24 cellular contexts compared by ENCODE assay signal in the genomic region with DNA sequence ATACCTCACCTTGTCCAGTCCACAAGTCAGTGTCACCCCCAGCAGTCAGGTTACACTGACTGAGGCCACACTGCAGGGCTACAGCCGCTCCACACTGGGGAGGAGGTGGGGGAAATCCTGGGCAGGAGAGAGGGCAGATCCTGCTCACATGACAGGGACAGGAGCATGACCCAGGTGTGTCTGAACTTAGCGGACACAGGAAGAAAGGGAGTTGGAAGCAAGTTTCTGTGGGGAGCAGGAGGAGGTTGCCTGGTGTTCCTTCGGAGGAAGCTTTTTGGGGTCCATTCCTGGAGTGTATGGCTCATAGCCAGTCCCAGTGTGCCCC. TPM values are rescaled to one million over a fixed set of nuclear protein-coding genes. Genes with fewer than 3 reads are reported as not detected.
"Had no signal": no experiment of that assay in that cellular context is flagged by ENCODE, and none has a peak within 500 bp of the region (broad histone marks: within the 10 kb centered on the region; RNA-seq: fewer than 3 reads in every experiment).

No MANE protein-coding gene starts in this region.

- H3K36me3 ChIP-seq: gastrocnemius medialis, left lung, lower lobe of right lung, neutrophil, thoracic aorta, transverse colon, uterus had no signal

- H3K36me3 Mint-ChIP-seq: naive thymus-derived CD4-positive, alpha-beta T cell; stimulated activated memory B cell treated with anti-CD40 and anti-IgM and Interleukin-4, amounts not matched to agents 10 μg/mL and 1 μg/mL and 100 μg/mL, for 72 hours had no signal

- H3K4me1 Mint-ChIP-seq: stimulated activated naive CD8-positive, alpha-beta T cell treated with anti-CD3 and anti-CD28 coated beads, Interleukin-15, amount 100 ng/mL, for 72 hours had no signal

- H3K27ac Mint-ChIP-seq: dendritic cell treated with granulocyte-macrophage colony-stimulating factor and Interleukin-4, amounts not matched to agents 40 ng/mL and 50 ng/mL, for 4 days; effector memory CD8-positive, alpha-beta T cell; naive thymus-derived CD4-positive, alpha-beta T cell; nephron progenitor cell; stimulated activated memory B cell treated with anti-CD40 and anti-IgM and Interleukin-4, amounts not matched to agents 10 μg/mL and 1 μg/mL and 100 μg/mL, for 72 hours; stimulated activated naive CD8-positive, alpha-beta T cell treated with anti-CD3 and anti-CD28 coated beads, Interleukin-15, amount 100 ng/mL, for 72 hours had no signal

- H3K27me3 Mint-ChIP-seq: effector memory CD8-positive, alpha-beta T cell; stimulated activated memory B cell treated with anti-CD40 and anti-IgM and Interleukin-4, amounts not matched to agents 10 μg/mL and 1 μg/mL and 100 μg/mL, for 72 hours; stimulated activated naive CD8-positive, alpha-beta T cell treated with anti-CD3 and anti-CD28 coated beads, Interleukin-15, amount 100 ng/mL, for 72 hours had no signal

- ATAC-seq: effector memory CD8-positive, alpha-beta T cell; gastrocnemius medialis; left lung; lower lobe of right lung; naive thymus-derived CD4-positive, alpha-beta T cell; stimulated activated memory B cell treated with anti-CD40 and anti-IgM and Interleukin-4, amounts not matched to agents 10 μg/mL and 1 μg/mL and 100 μg/mL, for 72 hours; stimulated activated naive CD8-positive, alpha-beta T cell treated with anti-CD3 and anti-CD28 coated beads, Interleukin-15, amount 100 ng/mL, for 72 hours had no signal

- H3K4me1 ChIP-seq: gastrocnemius medialis, uterus had no signal

- H3K9me3 Mint-ChIP-seq: dendritic cell treated with granulocyte-macrophage colony-stimulating factor and Interleukin-4, amounts not matched to agents 40 ng/mL and 50 ng/mL, for 4 days; effector memory CD8-positive, alpha-beta T cell; naive thymus-derived CD4-positive, alpha-beta T cell; nephron progenitor cell; stimulated activated memory B cell treated with anti-CD40 and anti-IgM and Interleukin-4, amounts not matched to agents 10 μg/mL and 1 μg/mL and 100 μg/mL, for 72 hours; stimulated activated naive CD8-positive, alpha-beta T cell treated with anti-CD3 and anti-CD28 coated beads, Interleukin-15, amount 100 ng/mL, for 72 hours had no signal

- H3K9me3 ChIP-seq: esophagus muscularis mucosa, gastrocnemius medialis, heart right ventricle, left lung, lower lobe of right lung, neutrophil, thoracic aorta, transverse colon, uterus had no signal

- H3K4me3 ChIP-seq: esophagus muscularis mucosa, gastrocnemius medialis, heart right ventricle, left lung, lower lobe of right lung, thoracic aorta, transverse colon, uterus had no signal

- H3K4me3 Mint-ChIP-seq: dendritic cell treated with granulocyte-macrophage colony-stimulating factor and Interleukin-4, amounts not matched to agents 40 ng/mL and 50 ng/mL, for 4 days; effector memory CD8-positive, alpha-beta T cell; naive thymus-derived CD4-positive, alpha-beta T cell; nephron progenitor cell; stimulated activated memory B cell treated with anti-CD40 and anti-IgM and Interleukin-4, amounts not matched to agents 10 μg/mL and 1 μg/mL and 100 μg/mL, for 72 hours; stimulated activated naive CD8-positive, alpha-beta T cell treated with anti-CD3 and anti-CD28 coated beads, Interleukin-15, amount 100 ng/mL, for 72 hours had no signal

- H3K27me3 ChIP-seq: esophagus muscularis mucosa, gastrocnemius medialis, transverse colon, uterus had no signal

- H3K27ac ChIP-seq: epithelial cell of prostate, gastrocnemius medialis, heart right ventricle, left lung, lower lobe of right lung, neutrophil, thoracic aorta, transverse colon, uterus had no signal

- DNase-seq: cerebellar nuclear complex; effector memory CD8-positive, alpha-beta T cell; gastrocnemius medialis; islet precursor cell; left lung; lower lobe of right lung; mesendoderm; naive thymus-derived CD4-positive, alpha-beta T cell; nephron progenitor cell; stimulated activated CD4-positive, alpha-beta T cell treated with anti-CD3 and anti-CD28 coated beads, Interleukin-4, amount 100 ng/mL, for 24 hours; stimulated activated naive CD8-positive, alpha-beta T cell treated with anti-CD3 and anti-CD28 coated beads, Interleukin-15, amount 100 ng/mL, for 72 hours; transverse colon; uterus had no signal

RNA-seq across cellular contexts. Expression of gene C22orf15, which starts 15.7 kb away (rescaled TPM):
- total RNA-seq: gastrocnemius medialis, heart right ventricle, osteocyte, thoracic aorta, transverse colon had no signal
- polyA plus RNA-seq: right cardiac atrium had no signal

RNA-seq across cellular contexts. Expression of gene VPREB3, which starts 24.3 kb away (rescaled TPM):
- total RNA-seq: esophagus muscularis mucosa, fibroblast of villous mesenchyme, left lung, lower lobe of right lung, osteocyte, pulmonary artery endothelial cell, thoracic aorta, uterus had no signal
